In genomic region chr15:58748787-58749531, GRCh38 we compare ENCODE assay signal across 8 cellular contexts. TPM values are rescaled to one million over a fixed set of nuclear protein-coding genes. Genes with fewer than 3 reads are reported as not detected.
DNase-seq lines count a peak whose midpoint lies in the region; ATAC-seq and TF ChIP-seq lines count a peak whose summit lies in the region.

No MANE protein-coding gene starts in this region.

- ATAC-seq in GM19463 (IDR thresholded peaks at IDR 0.05; ENCODE audit: unreplicated experiment) (peak; percentile 17), HG03565 (IDR thresholded peaks at IDR 0.05; ENCODE audit: unreplicated experiment) (peak; percentile 21), SK-N-SH treated with all-trans-retinoic acid at 6 μM for 48 hours (peak; percentile 51), psoas muscle (peak; percentile 52 to 64 (median 58))

- intact Hi-C loops in psoas muscle (cut with DNase I): loop anchor here (5.0 to 10.0 kb wide), 4 partner anchors 122 to 417 kb away; no protein-coding TSS in a partner anchor

- H3K4me1 ChIP-seq in right atrium auricular region (peaks cover 0 to 39% of the 10 kb centered on the region in 2 donors), psoas muscle (peaks cover 23% of the 10 kb centered on the region)

- H3K27me3 ChIP-seq in right atrium auricular region (no peaks in the 10 kb centered on the region), psoas muscle (ENCODE audit: insufficient read depth in 3 of 3, low read length in 2 of 3) (no peaks in the 10 kb centered on the region)

- H3K36me3 ChIP-seq in right atrium auricular region (no peaks in the 10 kb centered on the region), psoas muscle (ENCODE audit: insufficient read depth in 1 of 2, low read depth in 1 of 2) (no peaks in the 10 kb centered on the region)

- peak overlapping the region; percentile 96 to 99 for H3K4me3 ChIP-seq in right atrium auricular region
- peak overlapping the region; percentile 97 for H3K4me3 ChIP-seq in psoas muscle

- no peaks in the 10 kb centered on the region for H3K9me3 ChIP-seq in right atrium auricular region
- no peaks in the 10 kb centered on the region for H3K9me3 ChIP-seq in psoas muscle

- peak overlapping the region; percentile 94 for H3K27ac ChIP-seq in adipose tissue (ENCODE audit: low read depth, low read length)
- peak overlapping the region; percentile 98 for H3K27ac ChIP-seq in right atrium auricular region
- peak overlapping the region; percentile 98 for H3K27ac ChIP-seq in psoas muscle

- DNase-seq in COLO668 (lab: John Stamatoyannopoulos, UW; ENCODE audit: unreplicated experiment) (peak; percentile 71), right atrium auricular region (ENCODE audit: low spot score) (peak; percentile 72), psoas muscle (peak; percentile 49 to 75), NCI-H187 treated with DMSO at 0.1 percent for 48 hours (lab: John Stamatoyannopoulos, UW) (no peak)

- WGBS in adipose tissue, 3 donors: 0 to 1% (median 1%) methylated on average over 53 to 80 of the region's 82 CpGs
- 0 to 1% (median 0%) methylated on average over 38 to 82 of the region's 82 CpGs for WGBS in psoas muscle, 3 donors

- no peak for TF ChIP-seq CTCF in right atrium auricular region (IDR thresholded peaks at IDR 0.05)
- no peak for TF ChIP-seq CTCF in psoas muscle (IDR thresholded peaks at IDR 0.05)

TF ChIP-seq in SK-N-SH treated with all-trans-retinoic acid at 6 μM for 48 hours, 23 proteins besides CTCF, POLR2A, EP300 and RAD21:
- TF ChIP-seq ISL1 (CRISPR knock-in tag; IDR thresholded peaks at IDR 0.05) (no peak), PPARA (CRISPR knock-in tag; IDR thresholded peaks at IDR 0.05; ENCODE audit: borderline replicate concordance) (no peak), ZNF565 (CRISPR knock-in tag; conservative IDR thresholded peaks at IDR 0.05; ENCODE audit: low read depth) (no peak), TOX (CRISPR knock-in tag; IDR thresholded peaks at IDR 0.05; ENCODE audit: borderline replicate concordance) (no peak), TCF4 (CRISPR knock-in tag; IDR thresholded peaks at IDR 0.05; ENCODE audit: borderline replicate concordance) (no peak), PATZ1 (CRISPR knock-in tag; IDR thresholded peaks at IDR 0.05; ENCODE audit: borderline replicate concordance) (no peak), GLIS3 (CRISPR knock-in tag; IDR thresholded peaks at IDR 0.05) (no peak), CREB5 (CRISPR knock-in tag; IDR thresholded peaks at IDR 0.05; ENCODE audit: low read depth) (no peak), CSRNP3 (CRISPR knock-in tag; IDR thresholded peaks at IDR 0.05) (no peak), ZNF70 (CRISPR knock-in tag; IDR thresholded peaks at IDR 0.05) (no peak), RARB (CRISPR knock-in tag; IDR thresholded peaks at IDR 0.05) (no peak)

RNA-seq across cellular contexts. Expression of gene ADAM10, which starts 0.5 kb away (rescaled TPM):
- polyA plus RNA-seq in adipose tissue: 10 to 100 TPM in 2 of 3 donors, 1 to 10 TPM in 1; 8.3 to 25.6 (median 14.8) TPM
- 10 to 100 TPM; 40.8 to 42.0 TPM for total RNA-seq in right atrium auricular region
- 10 to 100 TPM; 33.1 to 37.9 (median 36.5) TPM for total RNA-seq in psoas muscle
- polyA plus RNA-seq in psoas muscle: 10 to 100 TPM in 2 of 3 donors, 1 to 10 TPM in 1; 7.9 to 24.7 (median 10.8) TPM

RNA-seq across cellular contexts. Expression of gene MINDY2, which starts 22.1 kb away (rescaled TPM):
- polyA plus RNA-seq in adipose tissue (1 to 10 TPM; 2.1 to 7.5 (median 3.8) TPM), psoas muscle (1 to 10 TPM; 3.3 to 6.0 (median 3.4) TPM)
- total RNA-seq in right atrium auricular region (10 to 100 TPM; 20.1 to 30.0 TPM), psoas muscle (10 to 100 TPM in 1 of 4 donors, 1 to 10 TPM in 3; 6.0 to 11.3 (median 8.5) TPM)
